ENCODE assay signal across 1 cellular context in genomic region chr14:43003845-43004244, GRCh38.
TF ChIP-seq lines count a peak whose summit lies in the region.

No MANE protein-coding gene starts in this region.

TF ChIP-seq in GM23338, 12 proteins besides CTCF, POLR2A, EP300 and RAD21 (continued from another document):
- TF ChIP-seq ZNF462 (CRISPR knock-in tag; IDR thresholded peaks at IDR 0.05): no peak
- no peak for TF ChIP-seq ZNF114 (CRISPR knock-in tag; IDR thresholded peaks at IDR 0.05)
- TF ChIP-seq POLR2AphosphoS5 (IDR thresholded peaks at IDR 0.05; ENCODE audit: low read depth): no peak
- no peak for TF ChIP-seq STAT1 (IDR thresholded peaks at IDR 0.05; ENCODE audit: unreplicated experiment)
- TF ChIP-seq EZH2phosphoT487 (IDR thresholded peaks at IDR 0.05; ENCODE audit: unreplicated experiment): no peak
- no peak for TF ChIP-seq CREB1 (CRISPR knock-in tag; IDR thresholded peaks at IDR 0.05; ENCODE audit: low read depth)
- no peak for TF ChIP-seq ETS1 (IDR thresholded peaks at IDR 0.05)
- no peak for TF ChIP-seq NANOG (IDR thresholded peaks at IDR 0.05; ENCODE audit: borderline replicate concordance)
- no peak for TF ChIP-seq EZH2 (IDR thresholded peaks at IDR 0.05; ENCODE audit: low read depth, unreplicated experiment)
- no peak for TF ChIP-seq REST (IDR thresholded peaks at IDR 0.05; ENCODE audit: unreplicated experiment)
